Comparison of ENCODE assay signal across 8 cellular contexts in genomic region chr4:99088485-99089365, GRCh38. TPM values are rescaled to one million over a fixed set of nuclear protein-coding genes. Genes with fewer than 3 reads are reported as not detected.
DNase-seq lines count a peak whose midpoint lies in the region; ATAC-seq, FAIRE-seq and TF ChIP-seq lines count a peak whose summit lies in the region.

TSS of gene ADH5 (minus strand) at chr4:99088788. CDS start at chr4:99088700, 88 bp downstream.

- H2AFZ ChIP-seq in OCI-LY7 (ENCODE audit: low read length), result peak within 1 kb of the TSS; percentile 78

- WGBS in HUES64, result under 1% methylated on average over 52 of the region's 53 CpGs

- no peaks in the 10 kb centered on the region for H3K9me3 ChIP-seq in HUES64 (ENCODE audit: insufficient read depth, low read depth, low read length)
- no peaks in the 10 kb centered on the region for H3K9me3 ChIP-seq in OCI-LY7 (ENCODE audit: low read length)

- POLR2A ChIA-PET in OCI-LY7 (lab: Charles Lee), result interaction anchor here (0.6 to 2.5 kb wide), 21 partner anchors 9 to 862 kb away, joined by 3 to 20 read pairs (median 4); partner anchors contain the start of genes DAPP1, H2AZ1 and METAP1

- DNase-seq in D721Med (ENCODE audit: insufficient read length, low spot score) (peak; percentile 81), OCI-LY7 (ENCODE audit: low spot score) (peak; percentile 93), activated T-cell treated with anti-CD3 and anti-CD28 coated beads for 48 hours (ENCODE audit: low read depth) (peak; percentile 86), epithelial cell of proximal tubule (ENCODE audit: low read depth) (peak; percentile 32), mucosa of gallbladder (ENCODE audit: low spot score) (peak; percentile 84)
- peak; percentile 87 for DNase-seq in stimulated activated CD8-positive, alpha-beta memory T cell treated with anti-CD3 and anti-CD28 coated beads, Interleukin-4, amount 100 ng/mL, for 24 hours (ENCODE audit: low read depth)

- no peaks in the 10 kb centered on the region for H3K9me2 ChIP-seq in OCI-LY7 (ENCODE audit: insufficient read depth, low read length)

- H3K4me3 ChIP-seq in HUES64 (ENCODE audit: low read length), result peak within 1 kb of the TSS; percentile 83
- peak within 1 kb of the TSS; percentile 75 for H3K4me3 ChIP-seq in OCI-LY7 (ENCODE audit: low read depth, low read length, poor library complexity, severe bottlenecking)
- H3K4me3 ChIP-seq in epithelial cell of proximal tubule (ENCODE audit: low read depth, low read length), result peak within 1 kb of the TSS; percentile 67

- H3K4me1 ChIP-seq in HUES64 (ENCODE audit: insufficient read depth, low read length) (peaks cover 25% of the 10 kb centered on the region), OCI-LY7 (ENCODE audit: insufficient read depth, low read length, poor library complexity, severe bottlenecking) (peaks cover 23% of the 10 kb centered on the region)

- FAIRE-seq in D721Med (lab: Jason Lieb, UNC), result no peak

- CTCF ChIA-PET in OCI-LY7 (lab: Charles Lee; ENCODE audit: unreplicated experiment), result interaction anchor here (0.6 to 0.8 kb wide), 3 partner anchors 94 to 850 kb away, joined by 3 to 6 read pairs (median 3); partner anchors contain the start of gene METAP1

- H3K4me2 ChIP-seq in OCI-LY7 (ENCODE audit: low read length), result peak within 1 kb of the TSS; percentile 78

- H3K27ac ChIP-seq in HUES64 (ENCODE audit: low read depth, low read length), result peak within 1 kb of the TSS; percentile 90
- H3K27ac ChIP-seq in OCI-LY7 (ENCODE audit: low read depth, low read length, poor library complexity, severe bottlenecking), result peak within 1 kb of the TSS; percentile 50

- H3K36me3 ChIP-seq in HUES64 (ENCODE audit: insufficient read depth, low read length), result peaks cover 20% of the 10 kb centered on the region
- peaks cover 19% of the 10 kb centered on the region for H3K36me3 ChIP-seq in OCI-LY7 (ENCODE audit: insufficient read depth, low read length)

- ATAC-seq in GM21515 (IDR thresholded peaks at IDR 0.05; ENCODE audit: unreplicated experiment), result peak; percentile 94

- no peaks in the 10 kb centered on the region for H3K27me3 ChIP-seq in HUES64 (ENCODE audit: insufficient read depth, low read length)

- TF ChIP-seq CTCF in D721Med (IDR thresholded peaks at IDR 0.05; ENCODE audit: insufficient read depth, missing control alignments) (no peak), OCI-LY7 (conservative IDR thresholded peaks at IDR 0.05; ENCODE audit: low read length) (no peak), epithelial cell of proximal tubule (conservative IDR thresholded peaks at IDR 0.05; ENCODE audit: low read depth, low read length) (no peak)

- H3K79me2 ChIP-seq in OCI-LY7 (ENCODE audit: insufficient read depth, low read depth, low read length), result peaks cover 34% of the 10 kb centered on the region

- H4K20me1 ChIP-seq in OCI-LY7 (ENCODE audit: insufficient read depth, low read length), result no peaks in the 10 kb centered on the region

- H3K9ac ChIP-seq in HUES64 (ENCODE audit: low read depth, low read length), result peak within 1 kb of the TSS; percentile 97

- intact Hi-C loops in OCI-LY7 (cut with micrococcal nuclease; ENCODE audit: unreplicated experiment), result loop anchor here (1.0 to 10.0 kb wide), 6 partner anchors 93 to 944 kb away; partner anchors contain the start of genes EIF4E, H2AZ1, METAP1 and RAP1GDS1

- BruUV-seq in OCI-LY7 (replicated peaks; lab: Mats Ljungman, UMichigan), result TSS peak; percentile 93

RNA-seq across cellular contexts. Expression of gene ADH5, which starts in this region (rescaled TPM):
- polyA plus RNA-seq in HUES64 (2013, experiment 1 of 2), result 232 TPM
- 236 TPM for polyA plus RNA-seq in HUES64 (2013, experiment 2 of 2)
- 50.0 and 62.6 TPM in 2 replicates for total RNA-seq in OCI-LY7 (2014; rRNA removed; shearing (Covaris generic))
- total RNA-seq in OCI-LY7 (2022) (84.5 and 88.6 TPM in 2 replicates), epithelial cell of proximal tubule (124 and 126 TPM in 2 replicates), mucosa of gallbladder (130 TPM)

Comparison
In these comparisons a context has a peak if more than half of its experiments do, and no peak if none do; other contexts are left out.
1. Peak in every context shown above with its lines: DNase-seq, ATAC-seq, H3K4me3 ChIP-seq and H3K27ac ChIP-seq.
2. DNase-seq: peak in every context shown above with its lines; median percentile 93 in OCI-LY7; 87 in stimulated activated CD8-positive, alpha-beta memory T cell treated with anti-CD3 and anti-CD28 coated beads, Interleukin-4, amount 100 ng/mL, for 24 hours; 86 in activated T-cell treated with anti-CD3 and anti-CD28 coated beads for 48 hours; 84 in mucosa of gallbladder; 81 in D721Med; 32 in epithelial cell of proximal tubule.